ENCODE assay signal across 16 cellular contexts in the genomic region with DNA sequence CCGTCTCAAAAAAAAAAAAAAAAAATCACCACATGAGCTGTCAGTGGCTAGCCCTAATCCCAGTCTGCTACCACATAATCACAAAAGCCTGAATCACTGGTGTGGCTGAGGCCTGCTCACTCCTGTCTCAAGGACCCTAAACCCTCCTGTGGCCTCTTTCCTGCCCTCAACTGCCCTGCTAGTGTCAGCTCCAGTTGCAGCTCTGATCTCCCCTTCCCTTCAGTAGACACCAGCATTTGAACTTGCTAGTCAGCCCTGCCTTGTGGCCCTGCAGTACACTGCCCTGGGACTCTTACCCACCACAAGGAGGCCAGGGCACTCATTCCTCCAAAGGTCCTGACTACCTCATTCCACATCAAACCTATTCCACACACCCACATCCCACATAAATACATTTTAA. TPM values are rescaled to one million over a fixed set of nuclear protein-coding genes. Genes with fewer than 3 reads are reported as not detected.
DNase-seq lines count a peak whose midpoint lies in the region; ATAC-seq and TF ChIP-seq lines count a peak whose summit lies in the region.
"Had no signal": no experiment of that assay in that cellular context is flagged by ENCODE, and none has a peak within 500 bp of the region (broad histone marks: within the 10 kb centered on the region; RNA-seq: fewer than 3 reads in every experiment).

No MANE protein-coding gene starts in this region.

- intact Hi-C loops in lower lobe of right lung (cut with DNase I), result no loop called here

- peak overlapping the region; percentile 1 for H3K27ac Mint-ChIP-seq in stimulated activated naive CD8-positive, alpha-beta T cell treated with anti-CD3 and anti-CD28 coated beads, Interleukin-15, Interleukin-2, amounts not matched to agents 100 ng/mL and 50 ng/mL, for 24 hours
- no peak overlapping the region for H3K27ac Mint-ChIP-seq in activated naive CD8-positive, alpha-beta T cell treated with anti-CD3 and anti-CD28 coated beads, Interleukin-2, amount 50 U/mL, for 24 hours
- H3K27ac Mint-ChIP-seq: activated B cell treated with CpG ODN at 0.5 μM for 24 hours; dendritic cell treated with granulocyte-macrophage colony-stimulating factor and Interleukin-4, amounts not matched to agents 40 ng/mL and 50 ng/mL, for 4 days; mesothelial cell of epicardium had no signal

- no peak overlapping the region for H3K27ac ChIP-seq in lower lobe of right lung
- H3K27ac ChIP-seq: parathyroid adenoma, SK-N-MC, thyroid gland had no signal

- H3K9me3 Mint-ChIP-seq in stimulated activated naive CD8-positive, alpha-beta T cell treated with anti-CD3 and anti-CD28 coated beads, Interleukin-15, Interleukin-2, amounts not matched to agents 100 ng/mL and 50 ng/mL, for 24 hours, result peaks cover 3% of the 10 kb centered on the region
- H3K9me3 Mint-ChIP-seq in activated naive CD8-positive, alpha-beta T cell treated with anti-CD3 and anti-CD28 coated beads, Interleukin-2, amount 50 U/mL, for 24 hours, result peaks cover 3% of the 10 kb centered on the region
- H3K9me3 Mint-ChIP-seq: dendritic cell treated with granulocyte-macrophage colony-stimulating factor and Interleukin-4, amounts not matched to agents 40 ng/mL and 50 ng/mL, for 4 days had no signal

- peaks cover 7% of the 10 kb centered on the region for H3K27me3 Mint-ChIP-seq in stimulated activated naive CD8-positive, alpha-beta T cell treated with anti-CD3 and anti-CD28 coated beads, Interleukin-15, Interleukin-2, amounts not matched to agents 100 ng/mL and 50 ng/mL, for 24 hours
- peaks cover 3% of the 10 kb centered on the region for H3K27me3 Mint-ChIP-seq in activated naive CD8-positive, alpha-beta T cell treated with anti-CD3 and anti-CD28 coated beads, Interleukin-2, amount 50 U/mL, for 24 hours

- no peaks in the 10 kb centered on the region for H3K27me3 ChIP-seq in lower lobe of right lung (ENCODE audit: low read depth)
- H3K27me3 ChIP-seq: thyroid gland had no signal

- H3K36me3 Mint-ChIP-seq in stimulated activated naive CD8-positive, alpha-beta T cell treated with anti-CD3 and anti-CD28 coated beads, Interleukin-15, Interleukin-2, amounts not matched to agents 100 ng/mL and 50 ng/mL, for 24 hours (ENCODE audit: low read depth), result no peaks in the 10 kb centered on the region
- H3K36me3 Mint-ChIP-seq in activated naive CD8-positive, alpha-beta T cell treated with anti-CD3 and anti-CD28 coated beads, Interleukin-2, amount 50 U/mL, for 24 hours (ENCODE audit: low read depth), result no peaks in the 10 kb centered on the region
- H3K36me3 Mint-ChIP-seq: mesothelial cell of epicardium had no signal

- H3K4me3 ChIP-seq in lower lobe of right lung, result no peak overlapping the region
- H3K4me3 ChIP-seq: SK-N-MC, thyroid gland had no signal

- no peaks in the 10 kb centered on the region for H3K4me1 Mint-ChIP-seq in stimulated activated naive CD8-positive, alpha-beta T cell treated with anti-CD3 and anti-CD28 coated beads, Interleukin-15, Interleukin-2, amounts not matched to agents 100 ng/mL and 50 ng/mL, for 24 hours (ENCODE audit: low read depth)
- H3K4me1 Mint-ChIP-seq in activated naive CD8-positive, alpha-beta T cell treated with anti-CD3 and anti-CD28 coated beads, Interleukin-2, amount 50 U/mL, for 24 hours, result peaks cover 5% of the 10 kb centered on the region
- H3K4me1 Mint-ChIP-seq: activated B cell treated with CpG ODN at 0.5 μM for 24 hours had no signal

- H3K36me3 ChIP-seq in lower lobe of right lung, result no peaks in the 10 kb centered on the region
- H3K36me3 ChIP-seq: thyroid gland had no signal

- no peaks in the 10 kb centered on the region for H3K9me3 ChIP-seq in lower lobe of right lung
- H3K9me3 ChIP-seq: thyroid gland had no signal

- H3K4me3 Mint-ChIP-seq in stimulated activated naive CD8-positive, alpha-beta T cell treated with anti-CD3 and anti-CD28 coated beads, Interleukin-15, Interleukin-2, amounts not matched to agents 100 ng/mL and 50 ng/mL, for 24 hours, result no peak overlapping the region
- no peak overlapping the region for H3K4me3 Mint-ChIP-seq in activated naive CD8-positive, alpha-beta T cell treated with anti-CD3 and anti-CD28 coated beads, Interleukin-2, amount 50 U/mL, for 24 hours
- H3K4me3 Mint-ChIP-seq: activated B cell treated with CpG ODN at 0.5 μM for 24 hours; dendritic cell treated with granulocyte-macrophage colony-stimulating factor and Interleukin-4, amounts not matched to agents 40 ng/mL and 50 ng/mL, for 4 days; mesothelial cell of epicardium had no signal

- ATAC-seq in stimulated activated naive CD8-positive, alpha-beta T cell treated with anti-CD3 and anti-CD28 coated beads, Interleukin-15, Interleukin-2, amounts not matched to agents 100 U/mL and 50 U/mL, for 24 hours, result no peak
- ATAC-seq in activated naive CD8-positive, alpha-beta T cell treated with anti-CD3 and anti-CD28 coated beads, Interleukin-2, amount 50 U/mL, for 24 hours, result peak; percentile 33
- ATAC-seq in lower lobe of right lung (no peak), GM21576 (IDR thresholded peaks at IDR 0.05; ENCODE audit: unreplicated experiment) (no peak)

- DNase-seq in stimulated activated naive CD8-positive, alpha-beta T cell treated with anti-CD3 and anti-CD28 coated beads, Interleukin-15, Interleukin-2, amounts not matched to agents 100 U/mL and 50 U/mL, for 24 hours, result no peak
- DNase-seq in activated naive CD8-positive, alpha-beta T cell treated with anti-CD3 and anti-CD28 coated beads, Interleukin-2, amount 50 U/mL, for 24 hours, result no peak
- peak; percentile 54 for DNase-seq in islet precursor cell
- no peak for DNase-seq in lower lobe of right lung
- DNase-seq in NCI-H2196 treated with DMSO at 0.1 percent for 48 hours (lab: John Stamatoyannopoulos, UW; ENCODE audit: unreplicated experiment), result no peak
- DNase-seq in iPS-NIHi7 (ENCODE audit: extremely low spot score), result no peak
- DNase-seq: activated B cell treated with CpG ODN at 0.5 μM for 24 hours, amygdala, NCI-H2029, thyroid gland had no signal

- no peaks in the 10 kb centered on the region for H3K4me1 ChIP-seq in lower lobe of right lung
- H3K4me1 ChIP-seq: parathyroid adenoma, thyroid gland had no signal

- TF ChIP-seq CTCF in lower lobe of right lung (IDR thresholded peaks at IDR 0.05), result no peak

RNA-seq across cellular contexts. Expression of a gene that starts 9.5 kb away (rescaled TPM):
- total RNA-seq in lower lobe of right lung, result 75.7 TPM

RNA-seq across cellular contexts. Expression of a gene that starts 20.4 kb away (rescaled TPM):
- 6.7 TPM for total RNA-seq in lower lobe of right lung
- total RNA-seq: activated B cell treated with CpG ODN at 0.5 μM for 24 hours had no signal

RNA-seq across cellular contexts. Expression of a gene that starts 57.1 kb away (rescaled TPM):
- 8.5 TPM for total RNA-seq in lower lobe of right lung
- total RNA-seq: activated B cell treated with CpG ODN at 0.5 μM for 24 hours had no signal
